Comparison of ENCODE assay signal across 28 cellular contexts in the genomic region with DNA sequence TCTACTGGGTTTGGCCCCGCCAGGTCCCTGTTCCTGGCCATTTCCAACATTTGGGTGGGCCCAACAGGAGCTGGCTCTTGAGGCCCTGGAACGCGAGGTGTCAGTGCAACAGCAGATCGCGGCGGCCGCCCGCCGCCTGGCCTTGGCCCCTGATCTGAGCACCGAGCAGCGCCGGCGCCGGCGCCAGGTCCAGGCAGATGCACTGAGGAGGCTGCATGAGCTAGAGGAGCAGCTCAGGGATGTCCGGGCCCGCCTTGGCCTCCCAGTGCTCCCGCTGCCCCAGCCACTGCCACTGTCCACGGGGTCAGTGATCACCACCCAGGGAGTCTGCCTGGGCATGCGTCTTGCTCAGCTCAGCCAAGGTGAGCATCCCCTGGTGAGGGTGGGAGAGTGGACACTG.
"Had no signal": no experiment of that assay in that cellular context is flagged by ENCODE, and none has a peak within 500 bp of the region (broad histone marks: within the 10 kb centered on the region; RNA-seq: fewer than 3 reads in every experiment).

No MANE protein-coding gene starts in this region.

- H3K4me1 Mint-ChIP-seq: activated CD4-positive, alpha-beta T cell treated with anti-CD3 and anti-CD28 coated beads, Interleukin-2, amount 10 ng/mL, durations not matched to agents 7 days and 5 days; activated naive CD4-positive, alpha-beta T cell treated with anti-CD3 and anti-CD28 coated beads, Interleukin-2, amount 10 ng/mL, durations not matched to agents 7 days and 5 days; activated naive CD8-positive, alpha-beta T cell treated with anti-CD3 and anti-CD28 coated beads, Interleukin-2, amount 10 ng/mL, durations not matched to agents 7 days and 5 days; activated T-helper 17 cell treated with anti-CD3 and anti-CD28 coated beads, Interleukin-2, amount 50 U/mL, for 72 hours; brain; endodermal cell had no signal

- H3K4me3 ChIP-seq: ascending aorta, breast epithelium, cardiac muscle cell, colonic mucosa, dorsolateral prefrontal cortex had no signal

- H3K4me1 ChIP-seq: ascending aorta, breast epithelium, colonic mucosa had no signal

- H3K27me3 Mint-ChIP-seq: activated CD4-positive, alpha-beta T cell treated with anti-CD3 and anti-CD28 coated beads, Interleukin-2, amount 10 ng/mL, durations not matched to agents 7 days and 5 days; activated CD8-positive, alpha-beta T cell treated with anti-CD3 and anti-CD28 coated beads for 36 hours; activated naive CD4-positive, alpha-beta T cell treated with anti-CD3 and anti-CD28 coated beads, Interleukin-2, amount 10 ng/mL, durations not matched to agents 7 days and 5 days; activated naive CD8-positive, alpha-beta T cell treated with anti-CD3 and anti-CD28 coated beads, Interleukin-2, amount 10 ng/mL, durations not matched to agents 7 days and 5 days; activated T-helper 17 cell treated with anti-CD3 and anti-CD28 coated beads, Interleukin-2, amount 50 U/mL, for 72 hours; brain; dendritic cell treated with granulocyte-macrophage colony-stimulating factor and Interleukin-4, amounts not matched to agents 40 ng/mL and 50 ng/mL, for 4 days had no signal

- H3K36me3 ChIP-seq: breast epithelium, cardiac muscle cell, colonic mucosa had no signal

- H3K27ac Mint-ChIP-seq: activated CD8-positive, alpha-beta T cell treated with anti-CD3 and anti-CD28 coated beads for 36 hours; activated naive CD4-positive, alpha-beta T cell treated with anti-CD3 and anti-CD28 coated beads, Interleukin-2, amount 10 ng/mL, durations not matched to agents 7 days and 5 days; activated naive CD8-positive, alpha-beta T cell treated with anti-CD3 and anti-CD28 coated beads, Interleukin-2, amount 10 ng/mL, durations not matched to agents 7 days and 5 days; activated T-helper 17 cell treated with anti-CD3 and anti-CD28 coated beads, Interleukin-2, amount 50 U/mL, for 72 hours; brain; dendritic cell treated with granulocyte-macrophage colony-stimulating factor and Interleukin-4, amounts not matched to agents 40 ng/mL and 50 ng/mL, for 4 days; endodermal cell had no signal

- H3K9me3 ChIP-seq: ascending aorta, breast epithelium, colonic mucosa had no signal

- DNase-seq: activated CD4-positive, alpha-beta T cell treated with anti-CD3 and anti-CD28 coated beads for 4 hours; activated CD4-positive, alpha-beta T cell treated with anti-CD3 and anti-CD28 coated beads, Interleukin-2, amount 10 ng/mL, durations not matched to agents 7 days and 5 days; activated CD4-positive, alpha-beta T cell treated with anti-CD3 and anti-CD28 coated beads, Interleukin-2, amount 50 U/mL, for 48 hours; activated CD4-positive, CD25-positive, alpha-beta regulatory T cell; activated CD4-positive, CD25-positive, alpha-beta regulatory T cell treated with anti-CD3 and anti-CD28 coated beads, Interleukin-2, amount 50 U/mL, for 72 hours; activated CD8-positive, alpha-beta memory T cell treated with anti-CD3 and anti-CD28 coated beads for 24 hours; activated CD8-positive, alpha-beta T cell treated with anti-CD3 and anti-CD28 coated beads for 36 hours; activated effector memory CD4-positive, alpha-beta T cell treated with Interleukin-2 at 50 U/mL for 16 hours; activated gamma-delta T cell treated with Interleukin-2 at 50 U/mL for 16 hours; activated naive CD4-positive, alpha-beta T cell treated with anti-CD3 and anti-CD28 coated beads, Interleukin-2, amount 10 ng/mL, durations not matched to agents 7 days and 5 days; activated naive CD8-positive, alpha-beta T cell treated with anti-CD3 and anti-CD28 coated beads, Interleukin-2, amount 10 ng/mL, durations not matched to agents 7 days and 5 days; activated T-cell treated with anti-CD3 and anti-CD28 coated beads, Interleukin-2, amount 50 U/mL, for 4 hours; central memory CD4-positive, alpha-beta T cell; cerebellar nuclear complex; colonic mucosa; dorsolateral prefrontal cortex; effector memory CD4-positive, alpha-beta T cell; endodermal cell; foreskin fibroblast; T-helper 2 cell had no signal

- H3K27me3 ChIP-seq: ascending aorta, cardiac muscle cell, colonic mucosa had no signal

- H3K36me3 Mint-ChIP-seq: activated naive CD4-positive, alpha-beta T cell treated with anti-CD3 and anti-CD28 coated beads, Interleukin-2, amount 10 ng/mL, durations not matched to agents 7 days and 5 days; activated naive CD4-positive, alpha-beta T cell treated with anti-CD3 and anti-CD28 coated beads, Interleukin-2, amount 50 U/mL, for 72 hours; activated naive CD8-positive, alpha-beta T cell treated with anti-CD3 and anti-CD28 coated beads, Interleukin-2, amount 10 ng/mL, durations not matched to agents 7 days and 5 days had no signal

- H3K9me3 Mint-ChIP-seq: activated CD4-positive, alpha-beta T cell treated with anti-CD3 and anti-CD28 coated beads, Interleukin-2, amount 10 ng/mL, durations not matched to agents 7 days and 5 days; activated CD8-positive, alpha-beta T cell treated with anti-CD3 and anti-CD28 coated beads for 36 hours; activated naive CD4-positive, alpha-beta T cell treated with anti-CD3 and anti-CD28 coated beads, Interleukin-2, amount 10 ng/mL, durations not matched to agents 7 days and 5 days; activated naive CD4-positive, alpha-beta T cell treated with anti-CD3 and anti-CD28 coated beads, Interleukin-2, amount 50 U/mL, for 72 hours; activated naive CD8-positive, alpha-beta T cell treated with anti-CD3 and anti-CD28 coated beads, Interleukin-2, amount 10 ng/mL, durations not matched to agents 7 days and 5 days; activated T-cell treated with anti-CD3 and anti-CD28 coated beads, Interleukin-2, amount 50 U/mL, for 4 hours; activated T-helper 17 cell treated with anti-CD3 and anti-CD28 coated beads, Interleukin-2, amount 50 U/mL, for 72 hours; brain; dendritic cell treated with granulocyte-macrophage colony-stimulating factor and Interleukin-4, amounts not matched to agents 40 ng/mL and 50 ng/mL, for 4 days had no signal

- ATAC-seq: activated CD8-positive, alpha-beta T cell treated with anti-CD3 and anti-CD28 coated beads for 36 hours; activated naive CD4-positive, alpha-beta T cell treated with anti-CD3 and anti-CD28 coated beads, Interleukin-2, amount 50 U/mL, for 72 hours; activated T-cell treated with anti-CD3 and anti-CD28 coated beads, Interleukin-2, amount 50 U/mL, for 4 hours; activated T-helper 17 cell treated with anti-CD3 and anti-CD28 coated beads, Interleukin-2, amount 50 U/mL, for 72 hours; esophagus mucosa had no signal

- H3K27ac ChIP-seq: ascending aorta, breast epithelium, cardiac muscle cell, colonic mucosa, dorsolateral prefrontal cortex had no signal

- H3K4me3 Mint-ChIP-seq: activated CD4-positive, alpha-beta T cell treated with anti-CD3 and anti-CD28 coated beads, Interleukin-2, amount 10 ng/mL, durations not matched to agents 7 days and 5 days; activated CD8-positive, alpha-beta T cell treated with anti-CD3 and anti-CD28 coated beads for 36 hours; activated naive CD4-positive, alpha-beta T cell treated with anti-CD3 and anti-CD28 coated beads, Interleukin-2, amount 10 ng/mL, durations not matched to agents 7 days and 5 days; activated naive CD8-positive, alpha-beta T cell treated with anti-CD3 and anti-CD28 coated beads, Interleukin-2, amount 10 ng/mL, durations not matched to agents 7 days and 5 days; activated T-cell treated with anti-CD3 and anti-CD28 coated beads, Interleukin-2, amount 50 U/mL, for 4 hours; activated T-helper 17 cell treated with anti-CD3 and anti-CD28 coated beads, Interleukin-2, amount 50 U/mL, for 72 hours; brain; dendritic cell treated with granulocyte-macrophage colony-stimulating factor and Interleukin-4, amounts not matched to agents 40 ng/mL and 50 ng/mL, for 4 days; endodermal cell had no signal
